21 cellular contexts compared by ENCODE assay signal in genomic region chr1:2795926-2796325, GRCh38. TPM values are rescaled to one million over a fixed set of nuclear protein-coding genes. Genes with fewer than 3 reads are reported as not detected.
A peak's percentile ranks its signal among the peaks of the same experiment; 100 is the strongest.
DNase-seq lines count a peak whose midpoint lies in the region; ATAC-seq, FAIRE-seq and TF ChIP-seq lines count a peak whose summit lies in the region.
"Had no signal": no experiment of that assay in that cellular context is flagged by ENCODE, and none has a peak within 500 bp of the region (broad histone marks: within the 10 kb centered on the region; RNA-seq: fewer than 3 reads in every experiment).

No MANE protein-coding gene starts in this region.

- no peaks in the 10 kb centered on the region for H3K36me3 Mint-ChIP-seq in activated naive CD8-positive, alpha-beta T cell treated with anti-CD3 and anti-CD28 coated beads, Interleukin-2, amount 10 ng/mL, durations not matched to agents 7 days and 5 days
- no peaks in the 10 kb centered on the region for H3K36me3 Mint-ChIP-seq in activated naive CD8-positive, alpha-beta T cell treated with anti-CD3 and anti-CD28 coated beads for 36 hours
- H3K36me3 Mint-ChIP-seq in osteocyte (ENCODE audit: unreplicated experiment): no peaks in the 10 kb centered on the region
- H3K36me3 Mint-ChIP-seq: CD14-positive monocyte had no signal

- no peak overlapping the region for H3K9ac ChIP-seq in BLaER1 treated with 17β-estradiol and CSF1 and Interleukin-3, amounts not matched to agents 10 nM and 100 nM
- H3K9ac ChIP-seq: GM23248 had no signal

- peak; percentile 7 for FAIRE-seq in bronchial epithelial cell (lab: Jason Lieb, UNC)
- FAIRE-seq: A204.1, GM12892, GM18507 had no signal

- peaks cover 9 to 44% (median 38%) of the 10 kb centered on the region in 10 experiments; a peak in 19 of 20 replicates for H3K4me1 ChIP-seq in BLaER1 treated with 17β-estradiol and CSF1 and Interleukin-3, amounts not matched to agents 10 nM and 100 nM
- H3K4me1 ChIP-seq: BE2C, HAP-1 had no signal

- POLR2A ChIA-PET in activated naive CD8-positive, alpha-beta T cell treated with anti-CD3 and anti-CD28 coated beads, Interleukin-2, amount 10 ng/mL, durations not matched to agents 7 days and 5 days (lab: Charles Lee): no interaction called here

- ATAC-seq in activated naive CD8-positive, alpha-beta T cell treated with anti-CD3 and anti-CD28 coated beads, Interleukin-2, amount 10 ng/mL, durations not matched to agents 7 days and 5 days (ENCODE audit: low read depth): no peak
- ATAC-seq in HG02938 (IDR thresholded peaks at IDR 0.05; ENCODE audit: unreplicated experiment): no peak

- no peak overlapping the region for H3K4me3 ChIP-seq in BLaER1 treated with 17β-estradiol and CSF1 and Interleukin-3, amounts not matched to agents 10 nM and 100 nM
- H3K4me3 ChIP-seq in bronchial epithelial cell (ENCODE audit: low read depth, low read length): no peak overlapping the region
- H3K4me3 ChIP-seq: GM23248, HAP-1 had no signal

- no peaks in the 10 kb centered on the region for H3K27me3 ChIP-seq in BLaER1 treated with 17β-estradiol and CSF1 and Interleukin-3, amounts not matched to agents 10 nM and 100 nM
- no peaks in the 10 kb centered on the region for H3K27me3 ChIP-seq in bronchial epithelial cell (ENCODE audit: control insufficient read depth, insufficient read depth, low read length)
- H3K27me3 ChIP-seq: BE2C had no signal

- no peaks in the 10 kb centered on the region for H3K4me1 Mint-ChIP-seq in activated naive CD8-positive, alpha-beta T cell treated with anti-CD3 and anti-CD28 coated beads, Interleukin-2, amount 10 ng/mL, durations not matched to agents 7 days and 5 days
- H3K4me1 Mint-ChIP-seq in activated naive CD8-positive, alpha-beta T cell treated with anti-CD3 and anti-CD28 coated beads for 36 hours: no peaks in the 10 kb centered on the region
- no peaks in the 10 kb centered on the region for H3K4me1 Mint-ChIP-seq in osteocyte (ENCODE audit: unreplicated experiment)
- H3K4me1 Mint-ChIP-seq: CD14-positive monocyte; CD4-positive, alpha-beta memory T cell had no signal

- peak overlapping the region in 6 of 11 experiments; percentile 77 to 98 (median 90); a peak in 10 of 22 replicates for H3K4me2 ChIP-seq in BLaER1 treated with 17β-estradiol and CSF1 and Interleukin-3, amounts not matched to agents 10 nM and 100 nM

- H3K27ac ChIP-seq in BLaER1 treated with 17β-estradiol and CSF1 and Interleukin-3, amounts not matched to agents 10 nM and 100 nM: no peak overlapping the region
- H3K27ac ChIP-seq: GM23248, HL-60 had no signal

- peaks cover 49 to 57% (median 55%) of the 10 kb centered on the region in 11 experiments for H3K9me3 ChIP-seq in BLaER1 treated with 17β-estradiol and CSF1 and Interleukin-3, amounts not matched to agents 10 nM and 100 nM (replicated peaks in 1 of 11)
- H3K9me3 ChIP-seq: BE2C had no signal

- no peaks in the 10 kb centered on the region for H4K20me1 ChIP-seq in BLaER1 treated with 17β-estradiol and CSF1 and Interleukin-3, amounts not matched to agents 10 nM and 100 nM

- H3K27ac Mint-ChIP-seq in activated naive CD8-positive, alpha-beta T cell treated with anti-CD3 and anti-CD28 coated beads, Interleukin-2, amount 10 ng/mL, durations not matched to agents 7 days and 5 days: no peak overlapping the region
- H3K27ac Mint-ChIP-seq in activated naive CD8-positive, alpha-beta T cell treated with anti-CD3 and anti-CD28 coated beads for 36 hours: no peak overlapping the region
- no peak overlapping the region for H3K27ac Mint-ChIP-seq in osteocyte (ENCODE audit: unreplicated experiment)
- H3K27ac Mint-ChIP-seq: CD4-positive, alpha-beta memory T cell had no signal

- no peak for TF ChIP-seq CTCF in bronchial epithelial cell (IDR thresholded peaks at IDR 0.05; ENCODE audit: insufficient read depth, low read length, severe bottlenecking)
- no peak for TF ChIP-seq CTCF in osteocyte (IDR thresholded peaks at IDR 0.05)

- H3K27me3 Mint-ChIP-seq in activated naive CD8-positive, alpha-beta T cell treated with anti-CD3 and anti-CD28 coated beads, Interleukin-2, amount 10 ng/mL, durations not matched to agents 7 days and 5 days: peaks cover 9% of the 10 kb centered on the region
- H3K27me3 Mint-ChIP-seq in activated naive CD8-positive, alpha-beta T cell treated with anti-CD3 and anti-CD28 coated beads for 36 hours: peaks cover 47% of the 10 kb centered on the region
- H3K27me3 Mint-ChIP-seq in osteocyte (ENCODE audit: unreplicated experiment): no peaks in the 10 kb centered on the region

- H3K9me3 Mint-ChIP-seq in activated naive CD8-positive, alpha-beta T cell treated with anti-CD3 and anti-CD28 coated beads, Interleukin-2, amount 10 ng/mL, durations not matched to agents 7 days and 5 days: peaks cover 15% of the 10 kb centered on the region
- peaks cover 15% of the 10 kb centered on the region for H3K9me3 Mint-ChIP-seq in activated naive CD8-positive, alpha-beta T cell treated with anti-CD3 and anti-CD28 coated beads for 36 hours
- H3K9me3 Mint-ChIP-seq in osteocyte (ENCODE audit: unreplicated experiment): peaks cover 40% of the 10 kb centered on the region

- no peaks in the 10 kb centered on the region for H3K36me3 ChIP-seq in BLaER1 treated with 17β-estradiol and CSF1 and Interleukin-3, amounts not matched to agents 10 nM and 100 nM
- H3K36me3 ChIP-seq in bronchial epithelial cell (ENCODE audit: control insufficient read depth, insufficient read depth, low read length): no peaks in the 10 kb centered on the region
- H3K36me3 ChIP-seq: BE2C, HAP-1 had no signal

- peak; percentile 1 for DNase-seq in activated naive CD8-positive, alpha-beta T cell treated with anti-CD3 and anti-CD28 coated beads, Interleukin-2, amount 10 ng/mL, durations not matched to agents 7 days and 5 days
- DNase-seq in activated naive CD8-positive, alpha-beta T cell treated with anti-CD3 and anti-CD28 coated beads for 36 hours: no peak
- no peak for DNase-seq in bronchial epithelial cell (ENCODE audit: low read depth)
- peak; percentile 64 for DNase-seq in osteocyte (ENCODE audit: extremely low spot score, unreplicated experiment)
- no peak for DNase-seq in pons (ENCODE audit: low spot score)
- DNase-seq: ACHN; BE2C; CD4-positive, alpha-beta memory T cell; DMS153; DMS79; GDM1; GM23248 had no signal

- no peak overlapping the region for H3K4me3 Mint-ChIP-seq in activated naive CD8-positive, alpha-beta T cell treated with anti-CD3 and anti-CD28 coated beads, Interleukin-2, amount 10 ng/mL, durations not matched to agents 7 days and 5 days
- H3K4me3 Mint-ChIP-seq in activated naive CD8-positive, alpha-beta T cell treated with anti-CD3 and anti-CD28 coated beads for 36 hours: no peak overlapping the region
- no peak overlapping the region for H3K4me3 Mint-ChIP-seq in osteocyte (ENCODE audit: unreplicated experiment)
- H3K4me3 Mint-ChIP-seq: CD14-positive monocyte; CD4-positive, alpha-beta memory T cell had no signal

RNA-seq across cellular contexts. Expression of gene TTC34, which starts 5.6 kb away (rescaled TPM):
- 1 to 10 TPM; 2.7 to 2.8 TPM for total RNA-seq in activated naive CD8-positive, alpha-beta T cell treated with anti-CD3 and anti-CD28 coated beads, Interleukin-2, amount 10 ng/mL, durations not matched to agents 7 days and 5 days
- under 1 TPM; 0.48 to 0.58 TPM for total RNA-seq in activated naive CD8-positive, alpha-beta T cell treated with anti-CD3 and anti-CD28 coated beads for 36 hours
- total RNA-seq in bronchial epithelial cell: under 0.01 TPM in 2 replicates
- total RNA-seq in osteocyte: 1.4 and 1.7 TPM in 2 replicates
- total RNA-seq: Daoy had no signal

Comparison
In these comparisons a context has a peak if more than half of its experiments do, and no peak if none do; other contexts are left out.
1. DNase-seq: peak in activated naive CD8-positive, alpha-beta T cell treated with anti-CD3 and anti-CD28 coated beads, Interleukin-2, amount 10 ng/mL, durations not matched to agents 7 days and 5 days (single experiment) and osteocyte (single experiment); none in activated naive CD8-positive, alpha-beta T cell treated with anti-CD3 and anti-CD28 coated beads for 36 hours (single experiment), bronchial epithelial cell (single experiment) and pons (single experiment).